8 cellular contexts compared by ENCODE assay signal in genomic region chr10:130109796-130110235, GRCh38. TPM values are rescaled to one million over a fixed set of nuclear protein-coding genes. Genes with fewer than 3 reads are reported as not detected.
DNase-seq lines count a peak whose midpoint lies in the region; ATAC-seq and TF ChIP-seq lines count a peak whose summit lies in the region.

No MANE protein-coding gene starts in this region.

- H3K9me3 ChIP-seq in gastrocnemius medialis, result no peaks in the 10 kb centered on the region

- peaks cover 34% of the 10 kb centered on the region for H3K4me1 Mint-ChIP-seq in brain

- H3K27ac ChIP-seq in gastrocnemius medialis, result peak overlapping the region; percentile 92 to 99 (median 96)

- TF ChIP-seq POLR2A in gastrocnemius medialis (IDR thresholded peaks at IDR 0.05), result no peak

- H3K4me1 ChIP-seq in gastrocnemius medialis, result peaks cover 16 to 26% of the 10 kb centered on the region in 2 donors

- peak; percentile 1 to 37 for DNase-seq in NCI-H524 (lab: John Stamatoyannopoulos, UW)
- DNase-seq in NCI-H524 treated with DMSO at 0.1 percent for 48 hours (lab: John Stamatoyannopoulos, UW), result no peak
- peak; percentile 63 for DNase-seq in NCI-H146 treated with DMSO at 0.1 percent for 48 hours (lab: John Stamatoyannopoulos, UW; ENCODE audit: unreplicated experiment)
- DNase-seq in T-helper 9 cell, result peak; percentile 71
- peak; percentile 29 to 62 for DNase-seq in gastrocnemius medialis

- TF ChIP-seq CTCF in brain (conservative IDR thresholded peaks at IDR 0.05) (peak; percentile 82 to 86), gastrocnemius medialis (IDR thresholded peaks at IDR 0.05 in 4 of 5, conservative IDR thresholded peaks at IDR 0.05 in 1 of 5) (peak; percentile 63 to 92 (median 75))

- peaks cover 12% of the 10 kb centered on the region for H3K36me3 Mint-ChIP-seq in brain

- H3K27me3 ChIP-seq in gastrocnemius medialis, result no peaks in the 10 kb centered on the region

- peak overlapping the region; percentile 97 to 99 (median 98) for H3K27ac Mint-ChIP-seq in brain

- H3K4me3 ChIP-seq in iPS-11a (ENCODE audit: low read depth, low read length) (peak overlapping the region; percentile 91), gastrocnemius medialis (peak overlapping the region; percentile 80 to 96 (median 90))

- no peaks in the 10 kb centered on the region for H3K36me3 ChIP-seq in gastrocnemius medialis

- peaks cover 4 to 7% (median 5%) of the 10 kb centered on the region in 5 experiments for H3K9me3 Mint-ChIP-seq in brain

- in situ Hi-C loops in gastrocnemius medialis (cut with MboI; ENCODE audit: low sequenced_read_pairs in 4 of 4), result loop anchor here in 1 of 4 donors (25.0 kb wide), 1 partner anchor 1073 kb away; no protein-coding TSS in a partner anchor

- H3K4me3 Mint-ChIP-seq in brain, result peak overlapping the region; percentile 92 to 99 (median 94)

- intact Hi-C loops in gastrocnemius medialis (cut with DNase I; ENCODE audit: low total_unique reads), result loop anchor here (1.0 to 10.0 kb wide), 4 partner anchors 26 to 643 kb away; partner anchors contain the start of genes GLRX3 and MGMT

- peaks cover 12% of the 10 kb centered on the region for H3K27me3 Mint-ChIP-seq in brain

- ATAC-seq in gastrocnemius medialis (peak; percentile 23 to 35), HG03280 (IDR thresholded peaks at IDR 0.05; ENCODE audit: unreplicated experiment) (no peak)

RNA-seq across cellular contexts. Expression of gene C10orf143, which starts 0.8 kb away (rescaled TPM):
- 5.4 TPM for polyA plus RNA-seq in brain (ENCODE audit: insufficient read depth, low read depth, low replicate concordance)
- 1 to 10 TPM in 3 of 4 donors, under 1 TPM in 1; 0.55 to 2.5 (median 1.3) TPM for total RNA-seq in gastrocnemius medialis

RNA-seq across cellular contexts. Expression of gene GLRX3, which starts 26.4 kb away (rescaled TPM):
- polyA plus RNA-seq in brain (ENCODE audit: insufficient read depth, low read depth, low replicate concordance), result 69.7 TPM
- 10 to 100 TPM; 41.0 to 68.0 (median 50.1) TPM for total RNA-seq in gastrocnemius medialis
